In the genomic region with DNA sequence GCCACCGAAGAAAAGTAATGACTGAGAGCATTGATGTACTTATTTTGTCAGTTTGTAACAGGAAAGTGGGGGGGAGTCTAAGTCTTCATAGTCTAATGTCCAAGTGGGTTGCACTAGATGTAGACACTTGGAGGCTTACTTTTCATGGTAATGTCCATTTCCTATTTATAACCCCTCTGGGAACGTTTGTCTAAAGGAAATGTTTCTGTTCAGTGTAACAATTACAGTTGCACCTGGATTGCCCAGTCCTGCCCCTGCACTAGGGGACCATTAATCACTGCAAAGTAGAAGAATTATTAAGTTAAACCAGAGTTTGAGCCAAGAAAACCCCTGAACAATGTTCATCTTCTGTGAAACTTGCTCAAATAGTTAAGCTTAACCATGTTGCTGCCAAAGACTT, we compare ENCODE assay signal across 27 cellular contexts.
DNase-seq lines count a peak whose midpoint lies in the region; ATAC-seq, FAIRE-seq and TF ChIP-seq lines count a peak whose summit lies in the region.
"Had no signal": no experiment of that assay in that cellular context is flagged by ENCODE, and none has a peak within 500 bp of the region (broad histone marks: within the 10 kb centered on the region; RNA-seq: fewer than 3 reads in every experiment).

No MANE protein-coding gene starts in this region.

- no peaks in the 10 kb centered on the region for H3K9me3 ChIP-seq in hepatocyte (ENCODE audit: low read depth)
- H3K9me3 ChIP-seq: A549; BE2C; BLaER1 treated with 17β-estradiol and CSF1 and Interleukin-3, amounts not matched to agents 10 nM and 100 nM; HAP-1 had no signal

- no peaks in the 10 kb centered on the region for H3K36me3 Mint-ChIP-seq in activated CD4-positive, alpha-beta T cell treated with anti-CD3 and anti-CD28 coated beads, Interleukin-2, amount 10 ng/mL, durations not matched to agents 7 days and 5 days (ENCODE audit: low read depth)
- H3K36me3 Mint-ChIP-seq in progenitor cell of endocrine pancreas (ENCODE audit: insufficient read depth): peaks cover 9% of the 10 kb centered on the region
- H3K36me3 Mint-ChIP-seq: CD14-positive monocyte; CD8-positive, alpha-beta memory T cell had no signal

- H2AFZ ChIP-seq in hepatocyte: no peak overlapping the region

- H3K36me3 ChIP-seq in bronchial epithelial cell (ENCODE audit: control insufficient read depth, insufficient read depth, low read length) (no peaks in the 10 kb centered on the region), hepatocyte (replicated peaks; ENCODE audit: insufficient read depth, low read depth) (no peaks in the 10 kb centered on the region)
- H3K36me3 ChIP-seq: BE2C; BLaER1 treated with 17β-estradiol and CSF1 and Interleukin-3, amounts not matched to agents 10 nM and 100 nM; HAP-1 had no signal

- H3K4me1 Mint-ChIP-seq in activated CD4-positive, alpha-beta T cell treated with anti-CD3 and anti-CD28 coated beads, Interleukin-2, amount 10 ng/mL, durations not matched to agents 7 days and 5 days: no peaks in the 10 kb centered on the region
- H3K4me1 Mint-ChIP-seq in progenitor cell of endocrine pancreas (ENCODE audit: low read depth): peaks cover 15% of the 10 kb centered on the region
- H3K4me1 Mint-ChIP-seq: CD14-positive monocyte; CD8-positive, alpha-beta memory T cell had no signal

- peak; percentile 13 for FAIRE-seq in bronchial epithelial cell (lab: Jason Lieb, UNC)
- FAIRE-seq: A549, GM12891, GM18507, H54 had no signal

- WGBS in hepatocyte (ENCODE audit: low lambda C conversion rate, missing lambda C conversion rate): 65% methylated on average over 2 of the region's 2 CpGs

- no peak overlapping the region for H3K4me3 Mint-ChIP-seq in activated CD4-positive, alpha-beta T cell treated with anti-CD3 and anti-CD28 coated beads, Interleukin-2, amount 10 ng/mL, durations not matched to agents 7 days and 5 days
- H3K4me3 Mint-ChIP-seq in progenitor cell of endocrine pancreas (ENCODE audit: low read depth): no peak overlapping the region
- H3K4me3 Mint-ChIP-seq: CD14-positive monocyte; CD4-positive, alpha-beta T cell; CD8-positive, alpha-beta memory T cell had no signal

- ATAC-seq in GM21737 (IDR thresholded peaks at IDR 0.05; ENCODE audit: unreplicated experiment): no peak
- ATAC-seq: A549 had no signal

- H4K20me1 ChIP-seq in hepatocyte (ENCODE audit: insufficient read depth, poor library complexity, severe bottlenecking): no peaks in the 10 kb centered on the region
- H4K20me1 ChIP-seq: BLaER1 treated with 17β-estradiol and CSF1 and Interleukin-3, amounts not matched to agents 10 nM and 100 nM had no signal

- no peaks in the 10 kb centered on the region for H3K9me3 Mint-ChIP-seq in activated CD4-positive, alpha-beta T cell treated with anti-CD3 and anti-CD28 coated beads, Interleukin-2, amount 10 ng/mL, durations not matched to agents 7 days and 5 days
- H3K9me3 Mint-ChIP-seq in progenitor cell of endocrine pancreas (ENCODE audit: low read depth): peaks cover 4% of the 10 kb centered on the region
- H3K9me3 Mint-ChIP-seq: CD4-positive, alpha-beta T cell had no signal

- H3K4me3 ChIP-seq in bronchial epithelial cell (ENCODE audit: low read depth, low read length) (no peak overlapping the region), hepatocyte (no peak overlapping the region)
- H3K4me3 ChIP-seq: A549; BLaER1 treated with 17β-estradiol and CSF1 and Interleukin-3, amounts not matched to agents 10 nM and 100 nM; HAP-1 had no signal

- H3K27me3 Mint-ChIP-seq in activated CD4-positive, alpha-beta T cell treated with anti-CD3 and anti-CD28 coated beads, Interleukin-2, amount 10 ng/mL, durations not matched to agents 7 days and 5 days: no peaks in the 10 kb centered on the region
- H3K27me3 Mint-ChIP-seq in progenitor cell of endocrine pancreas: no peaks in the 10 kb centered on the region
- H3K27me3 Mint-ChIP-seq: CD4-positive, alpha-beta T cell had no signal

- CTCF ChIA-PET in activated CD4-positive, alpha-beta T cell treated with anti-CD3 and anti-CD28 coated beads, Interleukin-2, amount 10 ng/mL, durations not matched to agents 7 days and 5 days (lab: Charles Lee): no interaction called here

- H3K4me1 ChIP-seq in hepatocyte (ENCODE audit: insufficient read depth): peaks cover 5% of the 10 kb centered on the region
- H3K4me1 ChIP-seq: A549; BE2C; BLaER1 treated with 17β-estradiol and CSF1 and Interleukin-3, amounts not matched to agents 10 nM and 100 nM; HAP-1 had no signal

- POLR2A ChIA-PET in activated CD4-positive, alpha-beta T cell treated with anti-CD3 and anti-CD28 coated beads, Interleukin-2, amount 10 ng/mL, durations not matched to agents 7 days and 5 days (lab: Charles Lee): no interaction called here

- no peak overlapping the region for H3K4me2 ChIP-seq in hepatocyte
- H3K4me2 ChIP-seq: A549; BLaER1 treated with 17β-estradiol and CSF1 and Interleukin-3, amounts not matched to agents 10 nM and 100 nM had no signal

- no peaks in the 10 kb centered on the region for H3K9me2 ChIP-seq in hepatocyte (replicated peaks; ENCODE audit: insufficient read depth)

- peak overlapping the region; percentile 21 for H3K27ac Mint-ChIP-seq in activated CD4-positive, alpha-beta T cell treated with anti-CD3 and anti-CD28 coated beads, Interleukin-2, amount 10 ng/mL, durations not matched to agents 7 days and 5 days
- peak overlapping the region; percentile 45 for H3K27ac Mint-ChIP-seq in progenitor cell of endocrine pancreas
- H3K27ac Mint-ChIP-seq: CD14-positive monocyte; CD4-positive, alpha-beta T cell; CD8-positive, alpha-beta memory T cell had no signal

- no peak overlapping the region for H3K27ac ChIP-seq in hepatocyte
- H3K27ac ChIP-seq: A549; BLaER1 treated with 17β-estradiol and CSF1 and Interleukin-3, amounts not matched to agents 10 nM and 100 nM had no signal

- H3K27me3 ChIP-seq in bronchial epithelial cell (ENCODE audit: control insufficient read depth, insufficient read depth, low read length) (no peaks in the 10 kb centered on the region), hepatocyte (no peaks in the 10 kb centered on the region)
- H3K27me3 ChIP-seq: BE2C; BLaER1 treated with 17β-estradiol and CSF1 and Interleukin-3, amounts not matched to agents 10 nM and 100 nM had no signal

- H3K79me2 ChIP-seq in hepatocyte: no peaks in the 10 kb centered on the region

- no peak for TF ChIP-seq CTCF in bronchial epithelial cell (IDR thresholded peaks at IDR 0.05; ENCODE audit: insufficient read depth, low read length, severe bottlenecking)
- TF ChIP-seq CTCF in progenitor cell of endocrine pancreas (IDR thresholded peaks at IDR 0.05; ENCODE audit: unreplicated experiment): no peak
- TF ChIP-seq CTCF in hepatocyte (IDR thresholded peaks at IDR 0.05; ENCODE audit: poor library complexity): no peak

- DNase-seq in activated CD4-positive, alpha-beta T cell treated with anti-CD3 and anti-CD28 coated beads, Interleukin-2, amount 10 ng/mL, durations not matched to agents 7 days and 5 days: no peak
- DNase-seq in activated CD4-positive, alpha-beta T cell treated with anti-CD3 and anti-CD28 coated beads for 1 hour: no peak
- peak; percentile 12 for DNase-seq in M059J (ENCODE audit: low read depth)
- no peak for DNase-seq in bronchial epithelial cell (ENCODE audit: low read depth)
- no peak for DNase-seq in progenitor cell of endocrine pancreas (ENCODE audit: low spot score, unreplicated experiment)
- no peak for DNase-seq in COLO829 (ENCODE audit: low spot score)
- no peak for DNase-seq in hepatocyte (ENCODE audit: low spot score)
- DNase-seq: 8988T; ACHN; AML-193; BE2C; Calu3; CD4-positive, alpha-beta T cell; CD8-positive, alpha-beta memory T cell; COR-L47; DMS53; DMS79 treated with DMSO at 0.1 percent for 48 hours; GF-D8; GOT3 had no signal
